8 cellular contexts compared by ENCODE assay signal in genomic region chr2:102737435-102737834, GRCh38. TPM values are rescaled to one million over a fixed set of nuclear protein-coding genes. Genes with fewer than 3 reads are reported as not detected.
DNase-seq lines count a peak whose midpoint lies in the region; ATAC-seq and TF ChIP-seq lines count a peak whose summit lies in the region.

No MANE protein-coding gene starts in this region.

- no peaks in the 10 kb centered on the region for H3K9me2 ChIP-seq in GM23338 (ENCODE audit: insufficient read depth)

- no peak for ATAC-seq in GM23338

- H3K27ac Mint-ChIP-seq in GM23338, result no peak overlapping the region; the same call in 1 of the 2 replicates
- H3K27ac Mint-ChIP-seq in glutamatergic neuron (ENCODE audit: unreplicated experiment), result no peak overlapping the region
- no peak overlapping the region for H3K27ac Mint-ChIP-seq in CD14-positive monocyte

- H3K4me3 ChIP-seq in GM23338, result peak overlapping the region; percentile 99

- intact Hi-C loops in CD14-positive monocyte (cut with micrococcal nuclease) (no loop called here), posterior cingulate gyrus (cut with DNase I) (no loop called here)

- H3K27me3 Mint-ChIP-seq in GM23338 (ENCODE audit: insufficient read depth, low read depth, poor library complexity), result peaks cover 12% of the 10 kb centered on the region
- peaks cover 3% of the 10 kb centered on the region for H3K27me3 Mint-ChIP-seq in glutamatergic neuron (ENCODE audit: unreplicated experiment)
- H3K27me3 Mint-ChIP-seq in CD14-positive monocyte (ENCODE audit: low read depth in 3 of 3), result peaks cover 0 to 5% (median 1%) of the 10 kb centered on the region in 3 donors

- H4K20me1 ChIP-seq in GM23338 (replicated peaks; ENCODE audit: insufficient read depth), result peaks cover 8% of the 10 kb centered on the region

- H3K4me1 Mint-ChIP-seq in GM23338, result peaks cover 19% of the 10 kb centered on the region
- peaks cover 7% of the 10 kb centered on the region for H3K4me1 Mint-ChIP-seq in glutamatergic neuron (ENCODE audit: low read depth, unreplicated experiment)
- H3K4me1 Mint-ChIP-seq in CD14-positive monocyte, result peaks cover 25% of the 10 kb centered on the region

- H3K4me3 Mint-ChIP-seq in GM23338 (peak overlapping the region; percentile 99), glutamatergic neuron (ENCODE audit: unreplicated experiment) (peak overlapping the region; percentile 99), CD14-positive monocyte (peak overlapping the region in 1 of 2 donors; percentile 98)

- no peak overlapping the region for H3K27ac ChIP-seq in GM23338 (ENCODE audit: low read depth)

- in situ Hi-C loops in GM13976 (cut with MboI; ENCODE audit: low sequenced_read_pairs, unreplicated experiment), result no loop called here

- no peak for TF ChIP-seq CTCF in GM13976 (IDR thresholded peaks at IDR 0.05; ENCODE audit: borderline replicate concordance, control extremely low read depth, extremely low read depth, insufficient read depth, missing control alignments)
- TF ChIP-seq CTCF in GM23338 (conservative IDR thresholded peaks at IDR 0.05; ENCODE audit: low read depth in 2 of 2), result no peak
- no peak for TF ChIP-seq CTCF in glutamatergic neuron (IDR thresholded peaks at IDR 0.05; ENCODE audit: partially characterized antibody, unreplicated experiment)
- TF ChIP-seq CTCF in CD14-positive monocyte (IDR thresholded peaks at IDR 0.05), result no peak

- H3K4me2 ChIP-seq in GM23338, result peak overlapping the region; percentile 86

- H3K36me3 Mint-ChIP-seq in GM23338 (ENCODE audit: low read depth), result no peaks in the 10 kb centered on the region
- no peaks in the 10 kb centered on the region for H3K36me3 Mint-ChIP-seq in glutamatergic neuron (ENCODE audit: unreplicated experiment)
- H3K36me3 Mint-ChIP-seq in CD14-positive monocyte, result no peaks in the 10 kb centered on the region

- H3K36me3 ChIP-seq in GM23338 (ENCODE audit: insufficient read depth), result no peaks in the 10 kb centered on the region

- peaks cover 47% of the 10 kb centered on the region for H3K79me2 ChIP-seq in GM23338 (replicated peaks; ENCODE audit: insufficient read depth)

- H3K9me3 Mint-ChIP-seq in GM23338 (no peaks in the 10 kb centered on the region; the same call in 2 of the 3 replicates), glutamatergic neuron (ENCODE audit: unreplicated experiment) (peaks cover 3% of the 10 kb centered on the region), CD14-positive monocyte (no peaks in the 10 kb centered on the region)

- no peaks in the 10 kb centered on the region for H3F3A ChIP-seq in GM23338 (replicated peaks; ENCODE audit: low read depth)

- peak overlapping the region; percentile 96; the same call in 1 of the 2 replicates for H2AFZ ChIP-seq in GM23338

- peaks cover 10% of the 10 kb centered on the region for H3K4me1 ChIP-seq in GM23338 (ENCODE audit: insufficient read depth)

- DNase-seq in GM13976 (ENCODE audit: low spot score) (peak; percentile 68), GM23338 (ENCODE audit: low spot score) (no peak), OCI-M1 (lab: John Stamatoyannopoulos, UW) (peak; percentile 41), glutamatergic neuron (no peak), CD14-positive monocyte (ENCODE audit: low spot score) (no peak), NCI-H2029 treated with DMSO at 0.1 percent for 48 hours (lab: John Stamatoyannopoulos, UW) (no peak), posterior cingulate gyrus (no peak), cortex of kidney (lab: John Stamatoyannopoulos, UW) (no peak)

- H3K27me3 ChIP-seq in GM23338 (ENCODE audit: insufficient read depth), result no peaks in the 10 kb centered on the region

TF ChIP-seq in GM23338, 12 proteins besides CTCF, POLR2A, EP300 and RAD21:
- no peak for TF ChIP-seq ZNF331 (CRISPR knock-in tag; IDR thresholded peaks at IDR 0.05; ENCODE audit: low read depth)
- TF ChIP-seq ZNF114 (CRISPR knock-in tag; IDR thresholded peaks at IDR 0.05), result no peak
- TF ChIP-seq JUNB (IDR thresholded peaks at IDR 0.05; ENCODE audit: unreplicated experiment), result no peak
- no peak for TF ChIP-seq CREB1 (CRISPR knock-in tag; IDR thresholded peaks at IDR 0.05; ENCODE audit: low read depth)
- no peak for TF ChIP-seq EZH2phosphoT487 (IDR thresholded peaks at IDR 0.05; ENCODE audit: unreplicated experiment)
- no peak for TF ChIP-seq ZNF462 (CRISPR knock-in tag; IDR thresholded peaks at IDR 0.05)

RNA-seq across cellular contexts. Expression of gene TMEM182, which starts 24.4 kb away (rescaled TPM):
- total RNA-seq in GM23338 (2014; rRNA removed; shearing (Covaris generic)), result 6.2 and 7.2 TPM in 2 replicates
- polyA plus RNA-seq in GM23338 (2016; fragmentation: Nextera tagmentation; extraction: Ambion mirVana) (2.9 and 5.2 TPM in 2 replicates), CD14-positive monocyte (under 1 TPM; 0.24 to 0.69 TPM)
- 5.8 TPM for total RNA-seq in glutamatergic neuron (ENCODE audit: unreplicated experiment)

Comparison
In these comparisons a context has a peak if more than half of its experiments do, and no peak if none do; other contexts are left out.
1. DNase-seq: peak in GM13976 (single experiment) and OCI-M1 (single experiment); none in GM23338 (single experiment), glutamatergic neuron (single experiment), CD14-positive monocyte (single experiment), NCI-H2029 treated with DMSO at 0.1 percent for 48 hours (single experiment), posterior cingulate gyrus (0 of 10) and cortex of kidney (single experiment).